In genomic region chr6:10111975-10112374, GRCh38 we compare ENCODE assay signal across 9 cellular contexts.
"Had no signal": no experiment of that assay in that cellular context is flagged by ENCODE, and none has a peak within 500 bp of the region (broad histone marks: within the 10 kb centered on the region; RNA-seq: fewer than 3 reads in every experiment).

No MANE protein-coding gene starts in this region.

- H3K36me3 ChIP-seq: HAP-1 had no signal

- FAIRE-seq: H1, H54 had no signal

- DNase-seq: GM23248, GOT3, H9, HCEC 1CT, HFFc6 had no signal

- H3K4me3 ChIP-seq: GM23248, HAP-1 had no signal

- ATAC-seq: HCT116 had no signal

- H3K9ac ChIP-seq: GM23248 had no signal

- H2AFZ ChIP-seq: GM23248 had no signal

- H3K27ac ChIP-seq: GM23248 had no signal

- H3K27ac Mint-ChIP-seq: H9, HFFc6 had no signal

- H3K9me3 Mint-ChIP-seq: H9, HFFc6 had no signal

- H3K4me3 Mint-ChIP-seq: H9, HFFc6 had no signal

- H3K4me1 ChIP-seq: HAP-1 had no signal

- H3K9me3 ChIP-seq: HAP-1 had no signal
